ENCODE assay signal across 2 cellular contexts in genomic region chr2:20234596-20234995, GRCh38. TPM values are rescaled to one million over a fixed set of nuclear protein-coding genes. Genes with fewer than 3 reads are reported as not detected.
"Had no signal": no experiment of that assay in that cellular context is flagged by ENCODE, and none has a peak within 500 bp of the region (broad histone marks: within the 10 kb centered on the region; RNA-seq: fewer than 3 reads in every experiment).

No MANE protein-coding gene starts in this region.

RNA-seq across cellular contexts. Expression of gene SDC1, which starts 9.7 kb away (rescaled TPM):
- total RNA-seq: activated B cell treated with CpG ODN at 0.5 μM for 24 hours, T-helper 17 cell had no signal
